Comparison of ENCODE assay signal across 9 cellular contexts in genomic region chr12:49866859-49867579, GRCh38. TPM values are rescaled to one million over a fixed set of nuclear protein-coding genes. Genes with fewer than 3 reads are reported as not detected.
DNase-seq lines count a peak whose midpoint lies in the region; ATAC-seq, FAIRE-seq and TF ChIP-seq lines count a peak whose summit lies in the region.
"Had no signal": no experiment of that assay in that cellular context is flagged by ENCODE, and none has a peak within 500 bp of the region (broad histone marks: within the 10 kb centered on the region; RNA-seq: fewer than 3 reads in every experiment).

No MANE protein-coding gene starts in this region.

- ATAC-seq in upper lobe of left lung (ENCODE audit: low FRiP score in 2 of 2): peak; percentile 69 to 85
- ATAC-seq in GM21515 (IDR thresholded peaks at IDR 0.05; ENCODE audit: unreplicated experiment): no peak

- peak overlapping the region; percentile 61 for H2AFZ ChIP-seq in parathyroid adenoma

- TF ChIP-seq POLR2A in upper lobe of left lung (IDR thresholded peaks at IDR 0.05): peak in 1 of 4 donors; percentile 26

- TF ChIP-seq EP300 in upper lobe of left lung (IDR thresholded peaks at IDR 0.05): no peak

- 39 to 40% methylated on average over 17 to 19 of the region's 19 CpGs for WGBS in upper lobe of left lung, 2 donors

- FAIRE-seq in D721Med (lab: Jason Lieb, UNC) (no peak), HTR-8/SVneo (lab: Jason Lieb, UNC) (no peak)
- FAIRE-seq: colon had no signal

- H3K27ac ChIP-seq in parathyroid adenoma (peak overlapping the region; percentile 99), upper lobe of left lung (peak overlapping the region; percentile 35 to 44 (median 40))

- no peak overlapping the region for H3K9ac ChIP-seq in parathyroid adenoma

- H3K27me3 ChIP-seq in parathyroid adenoma (ENCODE audit: control insufficient read depth, insufficient read depth, low read length): no peaks in the 10 kb centered on the region
- H3K27me3 ChIP-seq in upper lobe of left lung: no peaks in the 10 kb centered on the region

- DNase-seq in D721Med (ENCODE audit: insufficient read length, low spot score) (peak; percentile 83), HTR-8/SVneo (ENCODE audit: insufficient read length, low spot score) (peak; percentile 81), RPMI8226 (peak; percentile 77), glomerular visceral epithelial cell (ENCODE audit: extremely low spot score) (peak; percentile 62), upper lobe of left lung (peak in 1 of 2 donors; percentile 78)
- peak; percentile 57 to 61 (median 60) for DNase-seq in activated naive CD4-positive, alpha-beta T cell (lab: John Stamatoyannopoulos, UW)

- TF ChIP-seq CTCF in D721Med (IDR thresholded peaks at IDR 0.05; ENCODE audit: insufficient read depth, missing control alignments) (peak; percentile 91), parathyroid adenoma (IDR thresholded peaks at IDR 0.05) (peak; percentile 99), upper lobe of left lung (IDR thresholded peaks at IDR 0.05) (peak; percentile 94 to 99 (median 96))

- H3K4me3 ChIP-seq in parathyroid adenoma (ENCODE audit: low read depth, low read length) (no peak overlapping the region), upper lobe of left lung (no peak overlapping the region)

- peaks cover 57% of the 10 kb centered on the region for H3K4me1 ChIP-seq in parathyroid adenoma
- H3K4me1 ChIP-seq in upper lobe of left lung: peaks cover 19 to 28% (median 27%) of the 10 kb centered on the region in 4 donors

- H3K36me3 ChIP-seq in parathyroid adenoma (ENCODE audit: control insufficient read depth, insufficient read depth, low read length): no peaks in the 10 kb centered on the region
- no peaks in the 10 kb centered on the region for H3K36me3 ChIP-seq in upper lobe of left lung

- H3K4me2 ChIP-seq in parathyroid adenoma (ENCODE audit: low read length): peak overlapping the region; percentile 21

- no peaks in the 10 kb centered on the region for H3K79me2 ChIP-seq in parathyroid adenoma

- H3K9me3 ChIP-seq in parathyroid adenoma (ENCODE audit: control insufficient read depth, low read length) (no peaks in the 10 kb centered on the region), upper lobe of left lung (no peaks in the 10 kb centered on the region)

RNA-seq across cellular contexts. Expression of gene BCDIN3D, which starts 24.1 kb away (rescaled TPM):
- 1 to 10 TPM in 5 of 6 donors, under 1 TPM in 1; 0.44 to 4.9 (median 4.2) TPM for total RNA-seq in upper lobe of left lung

RNA-seq across cellular contexts. Expression of gene FAIM2, which starts 36.7 kb away (rescaled TPM):
- total RNA-seq in upper lobe of left lung: 1 to 10 TPM in 1 of 6 donors, under 1 TPM in 3, not detected in 2; 0.30 to 2.0 (median 0.64) TPM

RNA-seq across cellular contexts. Expression of gene NCKAP5L, which starts 38.8 kb away (rescaled TPM):
- 10 to 100 TPM; 21.1 to 58.9 (median 30.8) TPM for total RNA-seq in upper lobe of left lung
